ENCODE assay signal across 8 cellular contexts in genomic region chr16:49592507-49593422, GRCh38.
DNase-seq lines count a peak whose midpoint lies in the region; ATAC-seq and TF ChIP-seq lines count a peak whose summit lies in the region.

No MANE protein-coding gene starts in this region.

- H3K4me3 ChIP-seq in PC-9, result no peak overlapping the region

- peak; percentile 69 for TF ChIP-seq CTCF in PC-9 (conservative IDR thresholded peaks at IDR 0.05)

- CTCF ChIA-PET in PC-9 (lab: Charles Lee), result no interaction called here

- no peaks in the 10 kb centered on the region for H3K36me3 Mint-ChIP-seq in activated naive CD8-positive, alpha-beta T cell treated with anti-CD3 and anti-CD28 coated beads, Interleukin-2, amount 50 U/mL, for 24 hours (ENCODE audit: low read depth)
- H3K36me3 Mint-ChIP-seq in immature natural killer cell, result no peaks in the 10 kb centered on the region

- H3K9me2 ChIP-seq in PC-9 (ENCODE audit: insufficient read depth), result no peaks in the 10 kb centered on the region

- H3K27me3 ChIP-seq in PC-9 (ENCODE audit: insufficient read depth, low read depth), result peaks cover 69% of the 10 kb centered on the region

- H4K20me1 ChIP-seq in PC-9 (ENCODE audit: insufficient read depth), result no peaks in the 10 kb centered on the region

- intact Hi-C loops in PC-9 (cut with micrococcal nuclease; ENCODE audit: unreplicated experiment), result no loop called here

- H3K27me3 Mint-ChIP-seq in activated naive CD8-positive, alpha-beta T cell treated with anti-CD3 and anti-CD28 coated beads, Interleukin-2, amount 50 U/mL, for 24 hours, result peaks cover 7% of the 10 kb centered on the region
- peaks cover 3 to 6% (median 4%) of the 10 kb centered on the region in 3 donors for H3K27me3 Mint-ChIP-seq in immature natural killer cell (ENCODE audit: low read depth in 3 of 3)

- H3K4me2 ChIP-seq in PC-9, result no peak overlapping the region

- H3F3A ChIP-seq in PC-9 (ENCODE audit: insufficient read depth, low read depth), result no peaks in the 10 kb centered on the region

- no TSS peak for BruUV-seq in PC-9 (replicated peaks; lab: Mats Ljungman, UMichigan)

- H3K4me1 ChIP-seq in PC-9 (replicated peaks; ENCODE audit: insufficient read depth), result no peaks in the 10 kb centered on the region

- no peaks in the 10 kb centered on the region for H3K4me1 Mint-ChIP-seq in activated naive CD8-positive, alpha-beta T cell treated with anti-CD3 and anti-CD28 coated beads, Interleukin-2, amount 50 U/mL, for 24 hours
- H3K4me1 Mint-ChIP-seq in immature natural killer cell, result no peaks in the 10 kb centered on the region

- no peak overlapping the region for H2AFZ ChIP-seq in PC-9

- H3K4me3 Mint-ChIP-seq in activated naive CD8-positive, alpha-beta T cell treated with anti-CD3 and anti-CD28 coated beads, Interleukin-2, amount 50 U/mL, for 24 hours, result no peak overlapping the region
- no peak overlapping the region for H3K4me3 Mint-ChIP-seq in immature natural killer cell

- no peaks in the 10 kb centered on the region for H3K9me3 ChIP-seq in PC-9 (ENCODE audit: insufficient read depth, low read depth)

- H3K27ac ChIP-seq in PC-9, result no peak overlapping the region

- H3K36me3 ChIP-seq in PC-9 (ENCODE audit: low read depth), result no peaks in the 10 kb centered on the region

- ATAC-seq in HG02885 (IDR thresholded peaks at IDR 0.05; ENCODE audit: poor library complexity, unreplicated experiment) (peak; percentile 73), GM21526 (IDR thresholded peaks at IDR 0.05; ENCODE audit: low FRiP score, unreplicated experiment) (no peak)
- ATAC-seq in activated naive CD8-positive, alpha-beta T cell treated with anti-CD3 and anti-CD28 coated beads, Interleukin-2, amount 50 U/mL, for 24 hours, result peak; percentile 45

- no peaks in the 10 kb centered on the region for H3K9me3 Mint-ChIP-seq in activated naive CD8-positive, alpha-beta T cell treated with anti-CD3 and anti-CD28 coated beads, Interleukin-2, amount 50 U/mL, for 24 hours
- no peaks in the 10 kb centered on the region for H3K9me3 Mint-ChIP-seq in immature natural killer cell

- POLR2A ChIA-PET in PC-9 (lab: Charles Lee; ENCODE audit: unreplicated experiment), result no interaction called here

- H3K27ac Mint-ChIP-seq in activated naive CD8-positive, alpha-beta T cell treated with anti-CD3 and anti-CD28 coated beads, Interleukin-2, amount 50 U/mL, for 24 hours, result no peak overlapping the region
- no peak overlapping the region for H3K27ac Mint-ChIP-seq in immature natural killer cell

- DNase-seq in NCI-H1436 (lab: John Stamatoyannopoulos, UW) (peak; percentile 27), NCI-H1436 treated with DMSO at 0.1 percent for 48 hours (lab: John Stamatoyannopoulos, UW) (no peak), PC-9 (no peak), immature natural killer cell (peak; percentile 5 to 25 (median 10))
- DNase-seq in activated naive CD8-positive, alpha-beta T cell treated with anti-CD3 and anti-CD28 coated beads, Interleukin-2, amount 50 U/mL, for 24 hours, result peak; percentile 45
- DNase-seq in stimulated activated CD8-positive, alpha-beta memory T cell treated with anti-CD3 and anti-CD28 coated beads, Interleukin-12 subunit alpha, Interleukin-12 subunit beta, amount 100 ng/mL, for 1 hour (ENCODE audit: low read depth), result peak; percentile 8

- H3K79me2 ChIP-seq in PC-9 (ENCODE audit: low read depth), result no peaks in the 10 kb centered on the region

Comparison
In these comparisons a context has a peak if more than half of its experiments do, and no peak if none do; other contexts are left out.
1. DNase-seq: peak in NCI-H1436 (single experiment), activated naive CD8-positive, alpha-beta T cell treated with anti-CD3 and anti-CD28 coated beads, Interleukin-2, amount 50 U/mL, for 24 hours (single experiment), immature natural killer cell (3 of 3) and stimulated activated CD8-positive, alpha-beta memory T cell treated with anti-CD3 and anti-CD28 coated beads, Interleukin-12 subunit alpha, Interleukin-12 subunit beta, amount 100 ng/mL, for 1 hour (single experiment); none in NCI-H1436 treated with DMSO at 0.1 percent for 48 hours (single experiment) and PC-9 (0 of 2).